2 cellular contexts compared by ENCODE assay signal in genomic region chr19:35342430-35342829, GRCh38.
TF ChIP-seq lines count a peak whose summit lies in the region.

No MANE protein-coding gene starts in this region.

TF ChIP-seq in HEK293, 187 proteins besides CTCF, POLR2A, EP300 and RAD21:
- TF ChIP-seq ZSCAN4 (tag by site-specific recombination; IDR thresholded peaks at IDR 0.05) = no peak
- TF ChIP-seq ZIC2 (tag by site-specific recombination; IDR thresholded peaks at IDR 0.05) = peak; percentile 18; the same call in 1 of the 2 replicates

TF ChIP-seq in GM12878, 131 proteins besides CTCF, POLR2A, EP300 and RAD21:
- TF ChIP-seq ZBED1 (IDR thresholded peaks at IDR 0.05; ENCODE audit: borderline replicate concordance) (no peak), HCFC1 (IDR thresholded peaks at IDR 0.05; ENCODE audit: low read length) (no peak), CBFB (IDR thresholded peaks at IDR 0.05; ENCODE audit: low read depth) (no peak), NFXL1 (IDR thresholded peaks at IDR 0.05; ENCODE audit: borderline replicate concordance) (no peak), ZNF622 (IDR thresholded peaks at IDR 0.05) (no peak), ZBTB11 (CRISPR knock-in tag; IDR thresholded peaks at IDR 0.05) (no peak), JUNB (IDR thresholded peaks at IDR 0.05) (no peak), CBX5 (IDR thresholded peaks at IDR 0.05; ENCODE audit: low read depth) (no peak), CREM (IDR thresholded peaks at IDR 0.05; ENCODE audit: low read depth) (no peak), SREBF2 (IDR thresholded peaks at IDR 0.05; ENCODE audit: low read length) (no peak), PML (IDR thresholded peaks at IDR 0.05; ENCODE audit: low read length) (no peak), MLLT1 (IDR thresholded peaks at IDR 0.05) (no peak), GATAD2B (conservative IDR thresholded peaks at IDR 0.05; ENCODE audit: low read depth) (no peak), ZNF217 (IDR thresholded peaks at IDR 0.05) (no peak), CHD2 (IDR thresholded peaks at IDR 0.05; ENCODE audit: borderline replicate concordance, low read depth, low read length) (no peak), CHD4 (IDR thresholded peaks at IDR 0.05) (no peak), FOS (IDR thresholded peaks at IDR 0.05; ENCODE audit: borderline replicate concordance, extremely low read depth, insufficient read length) (no peak)
- TF ChIP-seq, protein P1, sequence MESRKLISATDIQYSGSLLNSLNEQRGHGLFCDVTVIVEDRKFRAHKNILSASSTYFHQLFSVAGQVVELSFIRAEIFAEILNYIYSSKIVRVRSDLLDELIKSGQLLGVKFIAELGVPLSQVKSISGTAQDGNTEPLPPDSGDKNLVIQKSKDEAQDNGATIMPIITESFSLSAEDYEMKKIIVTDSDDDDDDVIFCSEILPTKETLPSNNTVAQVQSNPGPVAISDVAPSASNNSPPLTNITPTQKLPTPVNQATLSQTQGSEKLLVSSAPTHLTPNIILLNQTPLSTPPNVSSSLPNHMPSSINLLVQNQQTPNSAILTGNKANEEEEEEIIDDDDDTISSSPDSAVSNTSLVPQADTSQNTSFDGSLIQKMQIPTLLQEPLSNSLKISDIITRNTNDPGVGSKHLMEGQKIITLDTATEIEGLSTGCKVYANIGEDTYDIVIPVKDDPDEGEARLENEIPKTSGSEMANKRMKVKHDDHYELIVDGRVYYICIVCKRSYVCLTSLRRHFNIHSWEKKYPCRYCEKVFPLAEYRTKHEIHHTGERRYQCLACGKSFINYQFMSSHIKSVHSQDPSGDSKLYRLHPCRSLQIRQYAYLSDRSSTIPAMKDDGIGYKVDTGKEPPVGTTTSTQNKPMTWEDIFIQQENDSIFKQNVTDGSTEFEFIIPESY (IDR thresholded peaks at IDR 0.05) = no peak
- TF ChIP-seq, protein P2, sequence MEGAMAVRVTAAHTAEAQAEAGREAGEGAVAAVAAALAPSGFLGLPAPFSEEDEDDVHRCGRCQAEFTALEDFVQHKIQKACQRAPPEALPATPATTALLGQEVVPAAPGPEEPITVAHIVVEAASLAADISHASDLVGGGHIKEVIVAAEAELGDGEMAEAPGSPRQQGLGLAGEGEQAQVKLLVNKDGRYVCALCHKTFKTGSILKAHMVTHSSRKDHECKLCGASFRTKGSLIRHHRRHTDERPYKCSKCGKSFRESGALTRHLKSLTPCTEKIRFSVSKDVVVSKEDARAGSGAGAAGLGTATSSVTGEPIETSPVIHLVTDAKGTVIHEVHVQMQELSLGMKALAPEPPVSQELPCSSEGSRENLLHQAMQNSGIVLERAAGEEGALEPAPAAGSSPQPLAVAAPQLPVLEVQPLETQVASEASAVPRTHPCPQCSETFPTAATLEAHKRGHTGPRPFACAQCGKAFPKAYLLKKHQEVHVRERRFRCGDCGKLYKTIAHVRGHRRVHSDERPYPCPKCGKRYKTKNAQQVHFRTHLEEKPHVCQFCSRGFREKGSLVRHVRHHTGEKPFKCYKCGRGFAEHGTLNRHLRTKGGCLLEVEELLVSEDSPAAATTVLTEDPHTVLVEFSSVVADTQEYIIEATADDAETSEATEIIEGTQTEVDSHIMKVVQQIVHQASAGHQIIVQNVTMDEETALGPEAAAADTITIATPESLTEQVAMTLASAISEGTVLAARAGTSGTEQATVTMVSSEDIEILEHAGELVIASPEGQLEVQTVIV (IDR thresholded peaks at IDR 0.05; ENCODE audit: borderline replicate concordance, partially characterized antibody) = no peak
